ENCODE assay signal across 27 cellular contexts in genomic region chr16:86372193-86372592, GRCh38.
A peak's percentile ranks its signal among the peaks of the same experiment; 100 is the strongest.
DNase-seq lines count a peak whose midpoint lies in the region; ATAC-seq, FAIRE-seq and TF ChIP-seq lines count a peak whose summit lies in the region.
"Had no signal": no experiment of that assay in that cellular context is flagged by ENCODE, and none has a peak within 500 bp of the region (broad histone marks: within the 10 kb centered on the region; RNA-seq: fewer than 3 reads in every experiment).

No MANE protein-coding gene starts in this region.

- no peaks in the 10 kb centered on the region for H3K79me2 ChIP-seq in H1 (ENCODE audit: control insufficient read depth in 1 of 2, insufficient read depth in 2 of 2, low read length in 2 of 2)

- no peak overlapping the region for H3K23ac ChIP-seq in H1 (ENCODE audit: insufficient read length)
- H3K23ac ChIP-seq in neuronal stem cell (ENCODE audit: low read depth, low read length, poor library complexity): no peak overlapping the region

- no peak overlapping the region for H3K4me2 ChIP-seq in H1 (ENCODE audit: insufficient read depth in 1 of 2, low read depth in 2 of 2, low read length in 2 of 2)
- H3K4me2 ChIP-seq in neuronal stem cell (ENCODE audit: insufficient read depth, low read length, poor library complexity, severe bottlenecking): no peak overlapping the region
- H3K4me2 ChIP-seq: A549; BLaER1 treated with 17β-estradiol and CSF1 and Interleukin-3, amounts not matched to agents 10 nM and 100 nM; GM23338 had no signal

- no peak overlapping the region for H4K91ac ChIP-seq in H1 (replicated peaks; ENCODE audit: insufficient read length, low read length)
- H4K91ac ChIP-seq in neuronal stem cell (ENCODE audit: low read depth, low read length, poor library complexity): no peak overlapping the region

- no peak overlapping the region for H3K56ac ChIP-seq in H1 (replicated peaks; ENCODE audit: insufficient read length, low read depth, low read length)

- CTCF ChIA-PET in H1 (lab: Charles Lee; ENCODE audit: partially characterized antibody): interaction anchor here (1.4 kb wide), 1 partner anchor 10 kb away, joined by 4 read pairs; no protein-coding TSS in a partner anchor

- H2BK5ac ChIP-seq in H1 (ENCODE audit: low read depth, low read length) (no peak overlapping the region), neuronal stem cell (ENCODE audit: low read length) (no peak overlapping the region)

- H3K14ac ChIP-seq in H1 (ENCODE audit: insufficient read length) (no peak overlapping the region), neuronal stem cell (ENCODE audit: low read length) (no peak overlapping the region)

- TF ChIP-seq POLR2A in H1 (IDR thresholded peaks at IDR 0.05; ENCODE audit: control extremely low read depth in 1 of 2, low read depth in 2 of 2, low read length in 2 of 2): no peak

- POLR2A ChIA-PET in H1 (lab: Charles Lee; ENCODE audit: partially characterized antibody): no interaction called here

- H4K20me1 ChIP-seq in H1 (replicated peaks in 1 of 2; ENCODE audit: control insufficient read depth in 1 of 2, insufficient read depth in 2 of 2, low read length in 2 of 2): no peaks in the 10 kb centered on the region
- H4K20me1 ChIP-seq: BLaER1 treated with 17β-estradiol and CSF1 and Interleukin-3, amounts not matched to agents 10 nM and 100 nM had no signal

- H2BK120ac ChIP-seq in H1 (replicated peaks; ENCODE audit: low read depth, low read length) (no peak overlapping the region), neuronal stem cell (ENCODE audit: low read depth, low read length) (no peak overlapping the region)

- H3K27ac ChIP-seq in H1 (ENCODE audit: low read depth, low read length): no peak overlapping the region
- no peak overlapping the region for H3K27ac ChIP-seq in neuronal stem cell (replicated peaks; ENCODE audit: low read length)
- H3K27ac ChIP-seq: A549; BLaER1 treated with 17β-estradiol and CSF1 and Interleukin-3, amounts not matched to agents 10 nM and 100 nM had no signal

- TF ChIP-seq CTCF in natural killer cell (IDR thresholded peaks at IDR 0.05) (no peak), H1 (IDR thresholded peaks at IDR 0.05; ENCODE audit: control extremely low read depth in 1 of 3, insufficient read depth in 1 of 3, low read depth in 1 of 3, low read length in 3 of 3) (no peak)

- H2BK20ac ChIP-seq in H1 (ENCODE audit: low read length): no peak overlapping the region

- H3K4ac ChIP-seq in H1 (replicated peaks; ENCODE audit: insufficient read length, low read depth, low read length): no peak overlapping the region
- H3K4ac ChIP-seq in neuronal stem cell (ENCODE audit: low read length): no peak overlapping the region

- no peak overlapping the region for H3K9ac ChIP-seq in H1 (replicated peaks in 1 of 4; ENCODE audit: extremely low read depth in 1 of 4, low read depth in 3 of 4, low read length in 3 of 4)
- no peak overlapping the region for H3K9ac ChIP-seq in neuronal stem cell (ENCODE audit: low read depth, low read length, poor library complexity)
- H3K9ac ChIP-seq: BLaER1 treated with 17β-estradiol and CSF1 and Interleukin-3, amounts not matched to agents 10 nM and 100 nM had no signal

- peaks cover 11 to 21% of the 10 kb centered on the region in 2 donors for H3K27me3 Mint-ChIP-seq in natural killer cell treated with Interleukin-12 subunit alpha and Interleukin-12 subunit beta and Interleukin-15 and Interleukin-18, amount 100 ng/mL, for 72 hours
- H3K27me3 Mint-ChIP-seq in natural killer cell (ENCODE audit: low read depth in 2 of 2): peaks cover 9 to 25% of the 10 kb centered on the region in 2 donors

- no peak overlapping the region for H2BK12ac ChIP-seq in H1 (ENCODE audit: low read depth, low read length)
- no peak overlapping the region for H2BK12ac ChIP-seq in neuronal stem cell (ENCODE audit: low read length)

- no peak overlapping the region for H2AK5ac ChIP-seq in H1 (ENCODE audit: low read depth, low read length)
- no peak overlapping the region for H2AK5ac ChIP-seq in neuronal stem cell (ENCODE audit: low read depth, low read length)

- ATAC-seq in natural killer cell treated with Interleukin-12 subunit alpha and Interleukin-12 subunit beta and Interleukin-15 and Interleukin-18, amount 100 ng/mL, for 72 hours: peak in 1 of 2 donors; percentile 28
- no peak for ATAC-seq in natural killer cell
- ATAC-seq in HG03520 (IDR thresholded peaks at IDR 0.05; ENCODE audit: unreplicated experiment): no peak
- no peak for ATAC-seq in HG03565 (IDR thresholded peaks at IDR 0.05; ENCODE audit: unreplicated experiment)
- ATAC-seq: A549, GM12878, GM23338 had no signal

- no peak for TF ChIP-seq RAD21 in H1 (IDR thresholded peaks at IDR 0.05 in 1 of 2, conservative IDR thresholded peaks at IDR 0.05 in 1 of 2; ENCODE audit: low read depth in 2 of 2, low read length in 2 of 2)

- peaks cover 0 to 6% of the 10 kb centered on the region in 2 experiments; a peak in 1 of 4 replicates for H3K9me3 ChIP-seq in H1 (ENCODE audit: insufficient read depth in 2 of 2, low read depth in 1 of 2, low read length in 1 of 2)
- no peaks in the 10 kb centered on the region for H3K9me3 ChIP-seq in neuronal stem cell (replicated peaks in 1 of 2; ENCODE audit: control insufficient read depth in 2 of 2, insufficient read depth in 1 of 2, low read depth in 1 of 2, low read length in 2 of 2)
- H3K9me3 ChIP-seq: BE2C, HAP-1 had no signal

- no peak for FAIRE-seq in H1 (lab: Jason Lieb, UNC)
- FAIRE-seq: A549, D721Med, GM12878, GM19239, H54 had no signal

- H2AFZ ChIP-seq in H1 (ENCODE audit: low read length) (no peak overlapping the region), neuronal stem cell (ENCODE audit: low read length) (no peak overlapping the region)

- no peak overlapping the region for H3K27ac Mint-ChIP-seq in natural killer cell treated with Interleukin-12 subunit alpha and Interleukin-12 subunit beta and Interleukin-15 and Interleukin-18, amount 100 ng/mL, for 72 hours
- no peak overlapping the region for H3K27ac Mint-ChIP-seq in natural killer cell
- H3K27ac Mint-ChIP-seq: CD14-positive monocyte; CD4-positive, alpha-beta T cell; CD8-positive, alpha-beta memory T cell; GM23338; HFFc6 had no signal

- H3K23me2 ChIP-seq in H1 (ENCODE audit: low read depth, low read length): no peaks in the 10 kb centered on the region

- WGBS in H1 (ENCODE audit: extremely low coverage in 1 of 2, insufficient coverage in 1 of 2, insufficient read length in 1 of 2, insufficient replicate concordance in 2 of 2, low coverage in 1 of 2, low lambda C conversion rate in 2 of 2, missing lambda C conversion rate in 1 of 2), 2 experiments: 86% methylated on average over 8 of the region's 8 CpGs; no CpG with 5 or more reads in 1 of the 2 experiments
- no CpG with 5 or more reads among the region's 8 CpGs for WGBS in neuronal stem cell (ENCODE audit: extremely low coverage in 2 of 2, insufficient read length in 2 of 2, insufficient replicate concordance in 1 of 2), 2 donors

- peak; percentile 22 for DNase-seq in natural killer cell treated with Interleukin-12 subunit alpha and Interleukin-12 subunit beta and Interleukin-15 and Interleukin-18, amount 100 ng/mL, for 72 hours (ENCODE audit: low spot score)
- no peak for DNase-seq in natural killer cell
- no peak for DNase-seq in H1 (ENCODE audit: low read depth in 1 of 2, low spot score in 2 of 2)
- no peak for DNase-seq in neuronal stem cell (ENCODE audit: low spot score)
- no peak for DNase-seq in SHP77 (lab: John Stamatoyannopoulos, UW)
- DNase-seq: 8988T; ACHN; AML-193; BE2C; CD4-positive, alpha-beta T cell; CD8-positive, alpha-beta memory T cell; DMS 273 treated with DMSO at 0.1 percent for 48 hours; DMS79; EL; GDM1; HFFc6 had no signal

- no peaks in the 10 kb centered on the region for H3K9me3 Mint-ChIP-seq in natural killer cell treated with Interleukin-12 subunit alpha and Interleukin-12 subunit beta and Interleukin-15 and Interleukin-18, amount 100 ng/mL, for 72 hours
- H3K9me3 Mint-ChIP-seq in natural killer cell: no peaks in the 10 kb centered on the region

- H4K8ac ChIP-seq in H1 (ENCODE audit: extremely low read depth, insufficient read depth, low read length) (no peak overlapping the region; the same call in 1 of the 2 replicates), neuronal stem cell (ENCODE audit: low read depth, low read length) (no peak overlapping the region)

- H3K27me3 ChIP-seq in H1 (replicated peaks in 1 of 4; ENCODE audit: control insufficient read depth in 3 of 4, extremely low read depth in 1 of 4, insufficient read depth in 3 of 4, low read length in 3 of 4) (no peaks in the 10 kb centered on the region), neuronal stem cell (ENCODE audit: control insufficient read depth in 3 of 3, insufficient read depth in 3 of 3, low read depth in 1 of 3, low read length in 3 of 3) (peaks cover 0 to 35% (median 0%) of the 10 kb centered on the region in 3 experiments)
- H3K27me3 ChIP-seq: BE2C had no signal

- no peak overlapping the region for H3K4me3 ChIP-seq in H1 (ENCODE audit: extremely low read depth in 1 of 4, insufficient read depth in 2 of 4, low read depth in 3 of 4, low read length in 4 of 4)
- H3K4me3 ChIP-seq in neuronal stem cell (ENCODE audit: low read length in 2 of 2): no peak overlapping the region
- H3K4me3 ChIP-seq: A549; BLaER1 treated with 17β-estradiol and CSF1 and Interleukin-3, amounts not matched to agents 10 nM and 100 nM; GM12878; GM23338; HAP-1 had no signal

- no peak overlapping the region for H3K4me3 Mint-ChIP-seq in natural killer cell treated with Interleukin-12 subunit alpha and Interleukin-12 subunit beta and Interleukin-15 and Interleukin-18, amount 100 ng/mL, for 72 hours
- H3K4me3 Mint-ChIP-seq in natural killer cell: no peak overlapping the region
- H3K4me3 Mint-ChIP-seq: CD14-positive monocyte; CD4-positive, alpha-beta T cell; CD8-positive, alpha-beta memory T cell; GM23338; HFFc6 had no signal

- no peak for TF ChIP-seq EP300 in H1 (IDR thresholded peaks at IDR 0.05; ENCODE audit: borderline replicate concordance in 1 of 2, low read depth in 2 of 2, low read length in 2 of 2)

- no peak overlapping the region for H3K18ac ChIP-seq in H1 (ENCODE audit: extremely low read depth, low read length)
- H3K18ac ChIP-seq in neuronal stem cell (ENCODE audit: low read length): peak overlapping the region; percentile 79

- no peak overlapping the region for H4K5ac ChIP-seq in H1 (ENCODE audit: insufficient read length, low read depth, low read length)

- H2BK15ac ChIP-seq in H1 (ENCODE audit: low read length) (no peak overlapping the region), neuronal stem cell (ENCODE audit: low read length) (no peak overlapping the region)

- no peaks in the 10 kb centered on the region for H3K36me3 Mint-ChIP-seq in natural killer cell treated with Interleukin-12 subunit alpha and Interleukin-12 subunit beta and Interleukin-15 and Interleukin-18, amount 100 ng/mL, for 72 hours
- no peaks in the 10 kb centered on the region for H3K36me3 Mint-ChIP-seq in natural killer cell
- H3K36me3 Mint-ChIP-seq: CD14-positive monocyte; CD8-positive, alpha-beta memory T cell had no signal

- no peaks in the 10 kb centered on the region for H3K4me1 Mint-ChIP-seq in natural killer cell treated with Interleukin-12 subunit alpha and Interleukin-12 subunit beta and Interleukin-15 and Interleukin-18, amount 100 ng/mL, for 72 hours (ENCODE audit: low read depth in 2 of 2)
- no peaks in the 10 kb centered on the region for H3K4me1 Mint-ChIP-seq in natural killer cell
- H3K4me1 Mint-ChIP-seq: CD14-positive monocyte; CD8-positive, alpha-beta memory T cell had no signal

- H3K36me3 ChIP-seq in H1 (ENCODE audit: control insufficient read depth in 2 of 4, insufficient read depth in 4 of 4, low read length in 3 of 4) (no peaks in the 10 kb centered on the region), neuronal stem cell (replicated peaks in 1 of 2; ENCODE audit: control insufficient read depth in 2 of 2, insufficient read depth in 2 of 2, low read length in 2 of 2) (no peaks in the 10 kb centered on the region)
- H3K36me3 ChIP-seq: BE2C; BLaER1 treated with 17β-estradiol and CSF1 and Interleukin-3, amounts not matched to agents 10 nM and 100 nM; HAP-1 had no signal

- H3K79me1 ChIP-seq in H1 (ENCODE audit: low read depth, low read length): no peaks in the 10 kb centered on the region
- H3K79me1 ChIP-seq in neuronal stem cell (ENCODE audit: low read depth, low read length): no peaks in the 10 kb centered on the region

- H3K4me1 ChIP-seq in H1 (replicated peaks in 1 of 4; ENCODE audit: control insufficient read depth in 3 of 4, insufficient read depth in 4 of 4, low read length in 3 of 4) (peaks cover 4 to 14% (median 5%) of the 10 kb centered on the region in 4 experiments), neuronal stem cell (ENCODE audit: control insufficient read depth in 2 of 2, insufficient read depth in 1 of 2, low read depth in 1 of 2, low read length in 2 of 2) (peaks cover 0 to 8% of the 10 kb centered on the region in 2 donors)
- H3K4me1 ChIP-seq: A549, BE2C had no signal

- intact Hi-C loops in natural killer cell (cut with micrococcal nuclease): no loop called here
